18 cellular contexts compared by ENCODE assay signal in genomic region chr2:11797846-11798245, GRCh38. TPM values are rescaled to one million over a fixed set of nuclear protein-coding genes. Genes with fewer than 3 reads are reported as not detected.
DNase-seq lines count a peak whose midpoint lies in the region; ATAC-seq, FAIRE-seq and TF ChIP-seq lines count a peak whose summit lies in the region.
"Had no signal": no experiment of that assay in that cellular context is flagged by ENCODE, and none has a peak within 500 bp of the region (broad histone marks: within the 10 kb centered on the region; RNA-seq: fewer than 3 reads in every experiment).

No MANE protein-coding gene starts in this region.

- no peaks in the 10 kb centered on the region for H3K4me1 Mint-ChIP-seq in osteocyte (ENCODE audit: unreplicated experiment)
- H3K4me1 Mint-ChIP-seq: GM23338, H9 had no signal

- no peak overlapping the region for H3K4me3 ChIP-seq in HepG2 (replicated peaks in 1 of 3; ENCODE audit: insufficient read depth in 1 of 3, low read depth in 2 of 3, low read length in 3 of 3)
- no peak overlapping the region for H3K4me3 ChIP-seq in right lobe of liver
- no peak overlapping the region for H3K4me3 ChIP-seq in coronary artery
- H3K4me3 ChIP-seq in mesenchymal stem cell (ENCODE audit: insufficient read depth in 1 of 2, low read depth in 1 of 2, low read length in 2 of 2) = no peak overlapping the region
- H3K4me3 ChIP-seq: GM23338 had no signal

- CTCF ChIA-PET in HepG2 (lab: Yijun Ruan, JAX; ENCODE audit: low intra/inter-chr PET ratio, low total read pairs) = no interaction called here

- H3K79me2 ChIP-seq in HepG2 (ENCODE audit: insufficient read depth, low read length) = no peaks in the 10 kb centered on the region

- H3K27me3 ChIP-seq in HepG2 (ENCODE audit: control insufficient read depth in 1 of 2, insufficient read depth in 2 of 2, low read length in 2 of 2) (no peaks in the 10 kb centered on the region), right lobe of liver (no peaks in the 10 kb centered on the region), mesenchymal stem cell (ENCODE audit: control insufficient read depth in 1 of 2, insufficient read depth in 1 of 2, low read length in 2 of 2) (no peaks in the 10 kb centered on the region)

- no peak for TF ChIP-seq RAD21 in HepG2 (CRISPR knock-in tag; IDR thresholded peaks at IDR 0.05)

- no peaks in the 10 kb centered on the region for H3K27me3 Mint-ChIP-seq in osteocyte (ENCODE audit: unreplicated experiment)
- H3K27me3 Mint-ChIP-seq: CD4-positive, alpha-beta memory T cell had no signal

- no peaks in the 10 kb centered on the region for H3K4me1 ChIP-seq in HepG2 (ENCODE audit: insufficient read depth, low read length)
- no peaks in the 10 kb centered on the region for H3K4me1 ChIP-seq in right lobe of liver
- H3K4me1 ChIP-seq in mesenchymal stem cell (ENCODE audit: control insufficient read depth, insufficient read depth, low read depth, low read length) = no peaks in the 10 kb centered on the region

- no peak overlapping the region for H3K14ac ChIP-seq in mesenchymal stem cell (ENCODE audit: low read length in 2 of 2)

- no peak overlapping the region for H3K4me2 ChIP-seq in HepG2 (ENCODE audit: low read depth, low read length)
- no peak overlapping the region for H3K4me2 ChIP-seq in mesenchymal stem cell (ENCODE audit: low read length, poor library complexity, severe bottlenecking)
- H3K4me2 ChIP-seq: GM23338 had no signal

- H3K9me3 Mint-ChIP-seq in osteocyte (ENCODE audit: unreplicated experiment) = no peaks in the 10 kb centered on the region
- H3K9me3 Mint-ChIP-seq: CD4-positive, alpha-beta memory T cell; GM23338; H9; HFFc6 had no signal

- no peak overlapping the region for H3K18ac ChIP-seq in mesenchymal stem cell (ENCODE audit: low read depth in 1 of 2, low read length in 2 of 2)

- no peak overlapping the region for H3K27ac ChIP-seq in HepG2 (ENCODE audit: extremely low read length, insufficient read depth, low read length)
- no peak overlapping the region for H3K27ac ChIP-seq in right lobe of liver
- no peak overlapping the region for H3K27ac ChIP-seq in coronary artery
- no peak overlapping the region for H3K27ac ChIP-seq in mesenchymal stem cell (ENCODE audit: low read length, poor library complexity, severe bottlenecking)

- TF ChIP-seq EP300 in HepG2 (IDR thresholded peaks at IDR 0.05; ENCODE audit: low read depth in 2 of 2, low read length in 2 of 2) (no peak), HepG2 (CRISPR knock-in tag; IDR thresholded peaks at IDR 0.05; ENCODE audit: borderline replicate concordance) (no peak)

- BruUV-seq in HepG2 (replicated peaks; lab: Mats Ljungman, UMichigan) = no TSS peak

- H3K9ac ChIP-seq in HepG2 (ENCODE audit: insufficient read depth, low read depth, low read length) (no peak overlapping the region), mesenchymal stem cell (ENCODE audit: low read length) (no peak overlapping the region)

- H3K4ac ChIP-seq in mesenchymal stem cell (ENCODE audit: low read depth in 1 of 2, low read length in 2 of 2) = no peak overlapping the region

- no peak overlapping the region for H2BK15ac ChIP-seq in mesenchymal stem cell (ENCODE audit: low read depth, poor library complexity, severe bottlenecking)

- POLR2A ChIA-PET in HepG2 (lab: Yijun Ruan, JAX) = no interaction called here

- H2AK5ac ChIP-seq in mesenchymal stem cell (ENCODE audit: low read length, severe bottlenecking) = no peak overlapping the region

- H4K8ac ChIP-seq in mesenchymal stem cell (ENCODE audit: low read length) = no peak overlapping the region

- TF ChIP-seq CTCF in HepG2 (CRISPR knock-in tag; IDR thresholded peaks at IDR 0.05) (no peak), right lobe of liver (IDR thresholded peaks at IDR 0.05) (no peak), coronary artery (IDR thresholded peaks at IDR 0.05) (no peak), osteocyte (IDR thresholded peaks at IDR 0.05) (no peak)

- FAIRE-seq in HepG2 (lab: Jason Lieb, UNC) = no peak
- FAIRE-seq: GM12891, GM18507 had no signal

- TF ChIP-seq POLR2A in HepG2 (IDR thresholded peaks at IDR 0.05; ENCODE audit: insufficient read depth in 1 of 2, low read depth in 2 of 2, low read length in 2 of 2) (no peak), right lobe of liver (IDR thresholded peaks at IDR 0.05) (no peak)

- intact Hi-C loops in HepG2 (cut with micrococcal nuclease; ENCODE audit: unreplicated experiment) = no loop called here
- intact Hi-C loops in right lobe of liver (cut with DNase I) = no loop called here

- H3K23ac ChIP-seq in mesenchymal stem cell (ENCODE audit: low read length in 2 of 2) = no peak overlapping the region

- H2AFZ ChIP-seq in HepG2 (ENCODE audit: low read length) (no peak overlapping the region), mesenchymal stem cell (ENCODE audit: low read depth, low read length) (no peak overlapping the region)
- H2AFZ ChIP-seq: GM23338 had no signal

- DNase-seq in HepG2 (ENCODE audit: low spot score) (no peak), right lobe of liver (no peak), coronary artery (ENCODE audit: low spot score) (peak; percentile 45), osteocyte (ENCODE audit: extremely low spot score, unreplicated experiment) (peak; percentile 53), mesenchymal stem cell (no peak)
- no peak for DNase-seq in activated CD4-positive, alpha-beta T cell treated with anti-CD3 and anti-CD28 coated beads for 1 hour
- DNase-seq: C1 segment of cervical spinal cord; Calu3; CD4-positive, alpha-beta memory T cell; COR-L47; DMS53; DMS79 treated with DMSO at 0.1 percent for 48 hours; GF-D8; H9; HFFc6 had no signal

- ATAC-seq in HepG2 (no peak), right lobe of liver (no peak)
- ATAC-seq: GM23338 had no signal

- WGBS in HepG2 (ENCODE audit: low lambda C conversion rate) = 92% methylated on average over 6 of the region's 6 CpGs
- WGBS in right lobe of liver (ENCODE audit: insufficient coverage, low coverage, low lambda C conversion rate, missing lambda C conversion rate) = 90% methylated on average over 4 of the region's 6 CpGs
- WGBS in mesenchymal stem cell = 98% methylated on average over 6 of the region's 6 CpGs

- H2BK12ac ChIP-seq in mesenchymal stem cell (ENCODE audit: low read length in 2 of 2) = no peak overlapping the region

- no peaks in the 10 kb centered on the region for H4K20me1 ChIP-seq in HepG2 (ENCODE audit: insufficient read depth, low read length)

- H3K4me3 Mint-ChIP-seq in osteocyte (ENCODE audit: unreplicated experiment) = no peak overlapping the region
- H3K4me3 Mint-ChIP-seq: CD4-positive, alpha-beta memory T cell; GM23338; H9; HFFc6 had no signal

- H3K9me3 ChIP-seq in HepG2 (ENCODE audit: low read length) (no peaks in the 10 kb centered on the region), right lobe of liver (no peaks in the 10 kb centered on the region), mesenchymal stem cell (ENCODE audit: control insufficient read depth, low read length) (no peaks in the 10 kb centered on the region)

- H3K36me3 Mint-ChIP-seq in osteocyte (ENCODE audit: unreplicated experiment) = peaks cover 59% of the 10 kb centered on the region

- H2BK120ac ChIP-seq in mesenchymal stem cell (ENCODE audit: low read depth, low read length) = no peak overlapping the region

- no peak overlapping the region for H3K27ac Mint-ChIP-seq in osteocyte (ENCODE audit: unreplicated experiment)
- H3K27ac Mint-ChIP-seq: GM23338, H9, HFFc6 had no signal

- H4K91ac ChIP-seq in mesenchymal stem cell (ENCODE audit: low read length) = no peak overlapping the region

- H3K36me3 ChIP-seq in HepG2 (replicated peaks in 1 of 2; ENCODE audit: control insufficient read depth in 1 of 2, insufficient read depth in 2 of 2, low read length in 2 of 2) = peaks cover 6 to 41% of the 10 kb centered on the region in 2 experiments
- peaks cover 6 to 75% (median 31%) of the 10 kb centered on the region in 4 donors for H3K36me3 ChIP-seq in right lobe of liver
- peaks cover 42 to 100% of the 10 kb centered on the region in 2 experiments for H3K36me3 ChIP-seq in mesenchymal stem cell (ENCODE audit: control insufficient read depth in 1 of 2, insufficient read depth in 2 of 2, low read depth in 1 of 2, low read length in 2 of 2)

- in situ Hi-C loops in HepG2 (cut with HindIII; ENCODE audit: extremely low pct_ligation_motif_present, low pct_unique_long_range_greater_than_20kb) = no loop called here

- H2BK5ac ChIP-seq in mesenchymal stem cell (ENCODE audit: low read depth, low read length, poor library complexity, severe bottlenecking) = no peak overlapping the region

- H3K79me1 ChIP-seq in mesenchymal stem cell (replicated peaks; ENCODE audit: low read length, poor library complexity, severe bottlenecking) = peaks cover 2% of the 10 kb centered on the region

TF ChIP-seq in HepG2, 621 proteins besides CTCF, POLR2A, EP300 and RAD21:
- TF ChIP-seq CEBPB (IDR thresholded peaks at IDR 0.05; ENCODE audit: borderline replicate concordance, low read depth, low read length) = 0 out of 2 replicates have a peak, but pooled peaks have one; percentile 2
- TF ChIP-seq PAF1 (CRISPR knock-in tag; IDR thresholded peaks at IDR 0.05) = no peak
- TF ChIP-seq ASH2L (IDR thresholded peaks at IDR 0.05; ENCODE audit: insufficient read length, low read depth, low read length) = no peak

RNA-seq across cellular contexts. Expression of gene LPIN1, which starts 51.4 kb away (rescaled TPM):
- 6.6 and 9.7 TPM in 2 replicates for total RNA-seq in HepG2 (2016; rRNA removed; fragmentation: Illumina TruSeq; extraction: Trizol)
- total RNA-seq in HepG2 (2016; cell fraction: cytosol; rRNA removed; fragmentation: Illumina TruSeq; extraction: Trizol; ENCODE audit: low read depth) = 7.3 TPM in 2 replicates
- 6.5 and 9.8 TPM in 2 replicates for total RNA-seq in HepG2 (2016; cell fraction: insoluble cytoplasmic fraction; rRNA removed; fragmentation: Illumina TruSeq; extraction: Trizol)
- 2.9 and 3.2 TPM in 2 replicates for total RNA-seq in HepG2 (2016; cell fraction: membrane; rRNA removed; fragmentation: Illumina TruSeq; extraction: Trizol)
- total RNA-seq in HepG2 (2016; cell fraction: nucleus; rRNA removed; fragmentation: Illumina TruSeq; extraction: Trizol) = 12.8 and 16.9 TPM in 2 replicates
- 19.4 and 23.4 TPM in 2 replicates for polyA plus RNA-seq in HepG2 (2011; rRNA removed)
- 8.3 and 10.4 TPM in 2 replicates for polyA plus RNA-seq in HepG2 (2011; cell fraction: cytosol; rRNA removed)
- 25.2 and 33.5 TPM in 2 replicates for polyA plus RNA-seq in HepG2 (2011; cell fraction: nucleus; rRNA removed)
- polyA plus RNA-seq in HepG2 (2012) = 11.7 and 14.4 TPM in 2 replicates
- polyA plus RNA-seq in HepG2 (2016; cell fraction: cytosol; fragmentation: Illumina TruSeq; extraction: Trizol; ENCODE audit: low read depth) = 0.68 and 1.0 TPM in 2 replicates
- 5.6 and 6.7 TPM in 2 replicates for polyA plus RNA-seq in HepG2 (2016; cell fraction: insoluble cytoplasmic fraction; fragmentation: Illumina TruSeq; extraction: Trizol; ENCODE audit: low read depth)
- 1.1 and 1.5 TPM in 2 replicates for polyA plus RNA-seq in HepG2 (2016; cell fraction: membrane; fragmentation: Illumina TruSeq; extraction: Trizol; ENCODE audit: low read depth)
- polyA plus RNA-seq in HepG2 (2016; cell fraction: nucleus; fragmentation: Illumina TruSeq; extraction: Trizol; ENCODE audit: insufficient read depth, low read depth) = 28.2 and 32.3 TPM in 2 replicates
- 10.2 and 31.2 TPM in 2 replicates for polyA minus RNA-seq in HepG2 (2011; rRNA and poly(A)+ RNA removed; ENCODE audit: low replicate concordance)
- 5.0 and 9.9 TPM in 2 replicates for polyA minus RNA-seq in HepG2 (2011; cell fraction: cytosol; rRNA and poly(A)+ RNA removed)
- polyA minus RNA-seq in HepG2 (2011; cell fraction: nucleus; rRNA and poly(A)+ RNA removed) = 33.9 and 53.5 TPM in 2 replicates
- 10 to 100 TPM; 17.3 to 58.7 (median 29.1) TPM for total RNA-seq in right lobe of liver
- 24.1 and 26.7 TPM in 2 replicates for total RNA-seq in osteocyte
- 42.3 TPM for polyA plus RNA-seq in mesenchymal stem cell (2013, experiment 1 of 2)
- 40.8 TPM for polyA plus RNA-seq in mesenchymal stem cell (2013, experiment 2 of 2)

Comparison
In these comparisons a context has a peak if more than half of its experiments do, and no peak if none do; other contexts are left out.
1. DNase-seq: peak in coronary artery (single experiment) and osteocyte (single experiment); none in HepG2 (single experiment), right lobe of liver (0 of 3), mesenchymal stem cell (single experiment) and activated CD4-positive, alpha-beta T cell treated with anti-CD3 and anti-CD28 coated beads for 1 hour (single experiment).